20 cellular contexts compared by ENCODE assay signal in the genomic region with DNA sequence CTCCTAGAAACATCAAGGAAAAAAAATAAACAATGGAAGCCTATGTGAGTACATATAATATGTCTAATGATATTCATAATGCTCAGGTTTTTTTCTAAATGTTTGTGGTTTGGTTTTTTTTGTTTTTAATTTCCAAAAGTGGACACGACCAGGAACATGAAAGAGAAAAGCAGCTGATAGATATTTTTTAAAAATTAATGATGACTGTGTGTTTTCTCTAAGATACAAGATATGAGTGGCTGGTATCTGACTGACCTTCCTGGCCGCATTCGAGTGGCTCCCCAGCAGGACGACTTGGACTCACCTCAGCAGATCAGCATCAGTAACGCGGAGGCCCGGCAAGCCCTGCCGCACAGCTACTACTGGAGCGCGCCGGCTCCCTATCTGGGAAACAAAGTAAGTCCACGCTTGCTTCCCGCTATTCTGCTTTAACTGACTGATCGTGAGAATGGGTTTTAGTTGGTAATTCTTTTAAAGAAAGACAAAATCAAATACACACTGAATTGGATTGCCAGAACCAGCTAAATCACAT.
DNase-seq lines count a peak whose midpoint lies in the region; ATAC-seq, FAIRE-seq and TF ChIP-seq lines count a peak whose summit lies in the region.
"Had no signal": no experiment of that assay in that cellular context is flagged by ENCODE, and none has a peak within 500 bp of the region (broad histone marks: within the 10 kb centered on the region; RNA-seq: fewer than 3 reads in every experiment).

No MANE protein-coding gene starts in this region.

- intact Hi-C loops in left ventricle myocardium inferior (cut with micrococcal nuclease) (no loop called here), heart right ventricle (cut with DNase I) (no loop called here), esophagus squamous epithelium (cut with DNase I) (no loop called here), sigmoid colon (cut with DNase I) (no loop called here)

- H3K27ac Mint-ChIP-seq in GM23338, result no peak overlapping the region
- H3K27ac Mint-ChIP-seq: HFFc6 had no signal

- no peak overlapping the region for H3K4me2 ChIP-seq in GM23338

- DNase-seq in left ventricle myocardium inferior (no peak), heart right ventricle (no peak), GM23338 (ENCODE audit: low spot score) (peak; percentile 8), frontal cortex (ENCODE audit: low spot score in 2 of 2) (no peak), esophagus squamous epithelium (lab: John Stamatoyannopoulos, UW) (no peak), sigmoid colon (no peak)
- DNase-seq: AML-193, Caco-2, GOT3, H7, HFFc6, KBM-7 had no signal

- H3K36me3 Mint-ChIP-seq in GM23338 (ENCODE audit: low read depth), result no peaks in the 10 kb centered on the region
- H3K36me3 Mint-ChIP-seq: IgD-negative memory B cell had no signal

- peak overlapping the region; percentile 33 for H3K27ac ChIP-seq in left ventricle myocardium inferior (replicated peaks)
- peak overlapping the region in 1 of 10 donors; percentile 27 for H3K27ac ChIP-seq in heart right ventricle
- no peak overlapping the region for H3K27ac ChIP-seq in GM23338 (ENCODE audit: low read depth)
- no peak overlapping the region for H3K27ac ChIP-seq in esophagus squamous epithelium
- H3K27ac ChIP-seq in sigmoid colon, result no peak overlapping the region
- H3K27ac ChIP-seq: HL-60 had no signal

- no peaks in the 10 kb centered on the region for H3K27me3 ChIP-seq in left ventricle myocardium inferior (ENCODE audit: low read depth)
- H3K27me3 ChIP-seq in heart right ventricle, result no peaks in the 10 kb centered on the region
- H3K27me3 ChIP-seq in GM23338 (ENCODE audit: insufficient read depth), result no peaks in the 10 kb centered on the region
- no peaks in the 10 kb centered on the region for H3K27me3 ChIP-seq in esophagus squamous epithelium
- H3K27me3 ChIP-seq in sigmoid colon, result no peaks in the 10 kb centered on the region

- ATAC-seq in heart right ventricle, result no peak
- no peak; the same call in 2 of the 3 replicates for ATAC-seq in GM23338
- ATAC-seq in GM21360 (IDR thresholded peaks at IDR 0.05; ENCODE audit: unreplicated experiment), result no peak
- ATAC-seq: HCT116 had no signal

- H3K9me3 Mint-ChIP-seq in GM23338, result no peaks in the 10 kb centered on the region
- H3K9me3 Mint-ChIP-seq: HFFc6, IgD-negative memory B cell had no signal

- no peaks in the 10 kb centered on the region for H3K27me3 Mint-ChIP-seq in GM23338 (ENCODE audit: insufficient read depth, low read depth, poor library complexity)

- no peaks in the 10 kb centered on the region for H3K9me2 ChIP-seq in GM23338 (ENCODE audit: insufficient read depth)

- TF ChIP-seq CTCF in left ventricle myocardium inferior (IDR thresholded peaks at IDR 0.05; ENCODE audit: borderline replicate concordance) (no peak), heart right ventricle (IDR thresholded peaks at IDR 0.05) (no peak), GM23338 (conservative IDR thresholded peaks at IDR 0.05; ENCODE audit: low read depth in 2 of 2) (no peak), esophagus squamous epithelium (IDR thresholded peaks at IDR 0.05) (no peak), sigmoid colon (IDR thresholded peaks at IDR 0.05) (no peak)

- peaks cover 40% of the 10 kb centered on the region for H3K36me3 ChIP-seq in left ventricle myocardium inferior
- H3K36me3 ChIP-seq in heart right ventricle, result peaks cover 0 to 68% (median 11%) of the 10 kb centered on the region in 9 donors
- no peaks in the 10 kb centered on the region for H3K36me3 ChIP-seq in GM23338 (ENCODE audit: insufficient read depth)
- no peaks in the 10 kb centered on the region for H3K36me3 ChIP-seq in esophagus squamous epithelium
- no peaks in the 10 kb centered on the region for H3K36me3 ChIP-seq in sigmoid colon

- H3K4me1 Mint-ChIP-seq in GM23338, result peaks cover 21% of the 10 kb centered on the region; the same call in 2 of the 3 replicates

- H4K20me1 ChIP-seq in GM23338 (replicated peaks; ENCODE audit: insufficient read depth), result no peaks in the 10 kb centered on the region

- H3K79me2 ChIP-seq in GM23338 (replicated peaks; ENCODE audit: insufficient read depth), result no peaks in the 10 kb centered on the region

- FAIRE-seq in frontal cortex (lab: Jason Lieb, UNC), result peak; percentile 10
- FAIRE-seq: D721Med, G401.6, GM12891, GM19239 had no signal

- H3K4me3 Mint-ChIP-seq in GM23338, result no peak overlapping the region
- H3K4me3 Mint-ChIP-seq: HFFc6, IgD-negative memory B cell had no signal

- 91 to 95% methylated on average over 14 of the region's 14 CpGs for whole genome bisulfite sequencing in heart right ventricle, 2 donors
- WGBS in esophagus squamous epithelium, 2 donors, result 92 to 93% methylated on average over 14 of the region's 14 CpGs
- 93 to 95% methylated on average over 14 of the region's 14 CpGs for WGBS in sigmoid colon, 2 donors

- no peak for TF ChIP-seq EP300 in sigmoid colon (IDR thresholded peaks at IDR 0.05)

- H3K4me3 ChIP-seq in left ventricle myocardium inferior (no peak overlapping the region), heart right ventricle (no peak overlapping the region), GM23338 (no peak overlapping the region), esophagus squamous epithelium (no peak overlapping the region), sigmoid colon (no peak overlapping the region)

- H3F3A ChIP-seq in GM23338 (replicated peaks; ENCODE audit: low read depth), result no peaks in the 10 kb centered on the region

- H2AFZ ChIP-seq in GM23338, result no peak overlapping the region

- TF ChIP-seq POLR2A in esophagus squamous epithelium (IDR thresholded peaks at IDR 0.05) (no peak), sigmoid colon (IDR thresholded peaks at IDR 0.05) (no peak)

- H3K4me1 ChIP-seq in left ventricle myocardium inferior (peaks cover 24% of the 10 kb centered on the region), heart right ventricle (peaks cover 0 to 22% (median 7%) of the 10 kb centered on the region in 9 donors), GM23338 (ENCODE audit: insufficient read depth) (peaks cover 25% of the 10 kb centered on the region), esophagus squamous epithelium (no peaks in the 10 kb centered on the region), sigmoid colon (peaks cover 0 to 20% (median 16%) of the 10 kb centered on the region in 4 donors)

- H3K9me3 ChIP-seq in left ventricle myocardium inferior (replicated peaks), result no peaks in the 10 kb centered on the region
- H3K9me3 ChIP-seq in heart right ventricle, result no peaks in the 10 kb centered on the region
- H3K9me3 ChIP-seq in esophagus squamous epithelium, result no peaks in the 10 kb centered on the region
- no peaks in the 10 kb centered on the region for H3K9me3 ChIP-seq in sigmoid colon
- H3K9me3 ChIP-seq: Caco-2 had no signal

TF ChIP-seq in GM23338, 12 proteins besides CTCF, POLR2A, EP300 and RAD21 (continues in another document):
- TF ChIP-seq, protein P1, sequence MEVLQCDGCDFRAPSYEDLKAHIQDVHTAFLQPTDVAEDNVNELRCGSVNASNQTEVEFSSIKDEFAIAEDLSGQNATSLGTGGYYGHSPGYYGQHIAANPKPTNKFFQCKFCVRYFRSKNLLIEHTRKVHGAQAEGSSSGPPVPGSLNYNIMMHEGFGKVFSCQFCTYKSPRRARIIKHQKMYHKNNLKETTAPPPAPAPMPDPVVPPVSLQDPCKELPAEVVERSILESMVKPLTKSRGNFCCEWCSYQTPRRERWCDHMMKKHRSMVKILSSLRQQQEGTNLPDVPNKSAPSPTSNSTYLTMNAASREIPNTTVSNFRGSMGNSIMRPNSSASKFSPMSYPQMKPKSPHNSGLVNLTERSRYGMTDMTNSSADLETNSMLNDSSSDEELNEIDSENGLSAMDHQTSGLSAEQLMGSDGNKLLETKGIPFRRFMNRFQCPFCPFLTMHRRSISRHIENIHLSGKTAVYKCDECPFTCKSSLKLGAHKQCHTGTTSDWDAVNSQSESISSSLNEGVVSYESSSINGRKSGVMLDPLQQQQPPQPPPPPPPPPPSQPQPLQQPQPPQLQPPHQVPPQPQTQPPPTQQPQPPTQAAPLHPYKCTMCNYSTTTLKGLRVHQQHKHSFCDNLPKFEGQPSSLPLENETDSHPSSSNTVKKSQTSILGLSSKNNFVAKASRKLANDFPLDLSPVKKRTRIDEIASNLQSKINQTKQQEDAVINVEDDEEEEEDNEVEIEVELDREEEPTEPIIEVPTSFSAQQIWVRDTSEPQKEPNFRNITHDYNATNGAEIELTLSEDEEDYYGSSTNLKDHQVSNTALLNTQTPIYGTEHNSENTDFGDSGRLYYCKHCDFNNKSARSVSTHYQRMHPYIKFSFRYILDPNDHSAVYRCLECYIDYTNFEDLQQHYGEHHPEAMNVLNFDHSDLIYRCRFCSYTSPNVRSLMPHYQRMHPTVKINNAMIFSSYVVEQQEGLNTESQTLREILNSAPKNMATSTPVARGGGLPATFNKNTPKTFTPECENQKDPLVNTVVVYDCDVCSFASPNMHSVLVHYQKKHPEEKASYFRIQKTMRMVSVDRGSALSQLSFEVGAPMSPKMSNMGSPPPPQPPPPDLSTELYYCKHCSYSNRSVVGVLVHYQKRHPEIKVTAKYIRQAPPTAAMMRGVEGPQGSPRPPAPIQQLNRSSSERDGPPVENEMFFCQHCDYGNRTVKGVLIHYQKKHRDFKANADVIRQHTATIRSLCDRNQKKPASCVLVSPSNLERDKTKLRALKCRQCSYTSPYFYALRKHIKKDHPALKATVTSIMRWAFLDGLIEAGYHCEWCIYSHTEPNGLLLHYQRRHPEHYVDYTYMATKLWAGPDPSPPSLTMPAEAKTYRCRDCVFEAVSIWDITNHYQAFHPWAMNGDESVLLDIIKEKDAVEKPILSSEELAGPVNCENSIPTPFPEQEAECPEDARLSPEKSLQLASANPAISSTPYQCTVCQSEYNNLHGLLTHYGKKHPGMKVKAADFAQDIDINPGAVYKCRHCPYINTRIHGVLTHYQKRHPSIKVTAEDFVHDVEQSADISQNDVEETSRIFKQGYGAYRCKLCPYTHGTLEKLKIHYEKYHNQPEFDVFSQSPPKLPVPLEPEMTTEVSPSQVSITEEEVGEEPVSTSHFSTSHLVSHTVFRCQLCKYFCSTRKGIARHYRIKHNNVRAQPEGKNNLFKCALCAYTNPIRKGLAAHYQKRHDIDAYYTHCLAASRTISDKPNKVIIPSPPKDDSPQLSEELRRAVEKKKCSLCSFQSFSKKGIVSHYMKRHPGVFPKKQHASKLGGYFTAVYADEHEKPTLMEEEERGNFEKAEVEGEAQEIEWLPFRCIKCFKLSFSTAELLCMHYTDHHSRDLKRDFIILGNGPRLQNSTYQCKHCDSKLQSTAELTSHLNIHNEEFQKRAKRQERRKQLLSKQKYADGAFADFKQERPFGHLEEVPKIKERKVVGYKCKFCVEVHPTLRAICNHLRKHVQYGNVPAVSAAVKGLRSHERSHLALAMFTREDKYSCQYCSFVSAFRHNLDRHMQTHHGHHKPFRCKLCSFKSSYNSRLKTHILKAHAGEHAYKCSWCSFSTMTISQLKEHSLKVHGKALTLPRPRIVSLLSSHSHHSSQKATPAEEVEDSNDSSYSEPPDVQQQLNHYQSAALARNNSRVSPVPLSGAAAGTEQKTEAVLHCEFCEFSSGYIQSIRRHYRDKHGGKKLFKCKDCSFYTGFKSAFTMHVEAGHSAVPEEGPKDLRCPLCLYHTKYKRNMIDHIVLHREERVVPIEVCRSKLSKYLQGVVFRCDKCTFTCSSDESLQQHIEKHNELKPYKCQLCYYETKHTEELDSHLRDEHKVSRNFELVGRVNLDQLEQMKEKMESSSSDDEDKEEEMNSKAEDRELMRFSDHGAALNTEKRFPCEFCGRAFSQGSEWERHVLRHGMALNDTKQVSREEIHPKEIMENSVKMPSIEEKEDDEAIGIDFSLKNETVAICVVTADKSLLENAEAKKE (CRISPR knock-in tag; IDR thresholded peaks at IDR 0.05), result no peak
- TF ChIP-seq ZNF114 (CRISPR knock-in tag; IDR thresholded peaks at IDR 0.05), result no peak
